In the genomic region with DNA sequence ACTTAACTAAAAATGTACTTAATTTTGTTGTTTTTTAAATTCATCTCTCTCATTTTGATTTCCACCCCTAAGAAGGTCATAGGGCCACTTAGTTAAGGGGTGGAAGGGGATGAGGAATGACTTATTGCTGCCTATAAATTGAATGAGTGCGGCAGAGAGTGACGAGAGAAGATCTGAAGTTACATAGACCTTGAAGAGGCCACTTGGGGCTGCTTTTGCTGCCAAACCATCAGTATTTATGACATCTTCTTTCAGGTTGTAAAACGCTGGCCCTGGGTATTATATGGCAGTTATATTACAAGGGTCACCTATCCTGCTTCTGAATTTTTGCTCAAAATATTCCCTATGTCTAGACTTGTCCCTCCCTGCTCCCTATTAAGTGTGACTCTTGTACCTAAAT, we compare ENCODE assay signal across 20 cellular contexts.
"Had no signal": no experiment of that assay in that cellular context is flagged by ENCODE, and none has a peak within 500 bp of the region (broad histone marks: within the 10 kb centered on the region; RNA-seq: fewer than 3 reads in every experiment).

No MANE protein-coding gene starts in this region.

- ATAC-seq: heart right ventricle, left cardiac atrium, natural killer cell, right cardiac atrium, sciatic nerve had no signal

- H3K4me3 ChIP-seq: heart right ventricle, left ventricle myocardium inferior, lung, ovary, skin epidermis, tibial nerve, uterus had no signal

- H3K27ac ChIP-seq: heart right ventricle, left ventricle myocardium inferior, ovary, skin epidermis, tibial nerve, uterus had no signal

- H3K9me3 ChIP-seq: heart right ventricle, left ventricle myocardium inferior, ovary, tibial nerve, uterus had no signal

- DNase-seq: heart right ventricle; hippocampal formation; kidney glomerular epithelial cell; left cardiac atrium; left ventricle myocardium inferior; naive B cell; natural killer cell; ovary; retina; right cardiac atrium; stimulated activated CD4-positive, alpha-beta T cell treated with anti-CD3 and anti-CD28 coated beads, Interleukin-12 subunit alpha, Interleukin-12 subunit beta, amount 100 ng/mL, for 4 hours; stimulated activated CD4-positive, alpha-beta T cell treated with anti-CD3 and anti-CD28 coated beads, Interleukin-15, amount 100 ng/mL, for 24 hours; stimulated activated CD4-positive, alpha-beta T cell treated with anti-CD3 and anti-CD28 coated beads, Interleukin-2, amount 100 ng/mL, for 24 hours; stimulated activated CD4-positive, alpha-beta T cell treated with anti-CD3 and anti-CD28 coated beads, Interleukin-4, amount 100 ng/mL, for 1 hour; stimulated activated naive CD4-positive, alpha-beta T cell; uterus had no signal

- H3K36me3 ChIP-seq: heart right ventricle, left ventricle myocardium inferior, ovary, tibial nerve, uterus had no signal

- H3K4me1 ChIP-seq: heart right ventricle, left ventricle myocardium inferior, tibial nerve, uterus had no signal

- H3K27me3 ChIP-seq: heart right ventricle, ovary, tibial nerve, uterus had no signal
